11 cellular contexts compared by ENCODE assay signal in genomic region chr4:154421618-154422017, GRCh38.
A peak's percentile ranks its signal among the peaks of the same experiment; 100 is the strongest.
DNase-seq lines count a peak whose midpoint lies in the region; ATAC-seq and TF ChIP-seq lines count a peak whose summit lies in the region.
"Had no signal": no experiment of that assay in that cellular context is flagged by ENCODE, and none has a peak within 500 bp of the region (broad histone marks: within the 10 kb centered on the region; RNA-seq: fewer than 3 reads in every experiment).

No MANE protein-coding gene starts in this region.

- CTCF ChIA-PET in activated B cell treated with CpG ODN at 0.5 μM for 24 hours (lab: Charles Lee): no interaction called here
- CTCF ChIA-PET in activated CD4-positive, alpha-beta memory T cell treated with anti-CD3 and anti-CD28 coated beads for 36 hours (lab: Charles Lee): no interaction called here

- TF ChIP-seq CTCF in activated B cell treated with CpG ODN at 0.5 μM for 24 hours (IDR thresholded peaks at IDR 0.05): no peak

- POLR2A ChIA-PET in activated B cell treated with CpG ODN at 0.5 μM for 24 hours (lab: Charles Lee): no interaction called here
- POLR2A ChIA-PET in activated CD4-positive, alpha-beta memory T cell treated with anti-CD3 and anti-CD28 coated beads for 36 hours (lab: Charles Lee): no interaction called here

- H3K9me3 Mint-ChIP-seq in activated B cell treated with CpG ODN at 0.5 μM for 24 hours: no peaks in the 10 kb centered on the region
- no peaks in the 10 kb centered on the region for H3K9me3 Mint-ChIP-seq in activated CD4-positive, alpha-beta memory T cell treated with anti-CD3 and anti-CD28 coated beads for 36 hours
- H3K9me3 Mint-ChIP-seq: activated naive CD4-positive, alpha-beta T cell treated with anti-CD3 and anti-CD28 coated beads, Interleukin-2, amount 50 U/mL, for 72 hours had no signal

- H3K4me1 Mint-ChIP-seq in activated B cell treated with CpG ODN at 0.5 μM for 24 hours: peaks cover 50% of the 10 kb centered on the region
- H3K4me1 Mint-ChIP-seq in activated CD4-positive, alpha-beta memory T cell treated with anti-CD3 and anti-CD28 coated beads for 36 hours (ENCODE audit: low read depth): peaks cover 5% of the 10 kb centered on the region

- peak overlapping the region; percentile 0 for H3K4me3 Mint-ChIP-seq in activated B cell treated with CpG ODN at 0.5 μM for 24 hours
- no peak overlapping the region for H3K4me3 Mint-ChIP-seq in activated CD4-positive, alpha-beta memory T cell treated with anti-CD3 and anti-CD28 coated beads for 36 hours

- no peaks in the 10 kb centered on the region for H3K27me3 Mint-ChIP-seq in activated B cell treated with CpG ODN at 0.5 μM for 24 hours
- H3K27me3 Mint-ChIP-seq in activated CD4-positive, alpha-beta memory T cell treated with anti-CD3 and anti-CD28 coated beads for 36 hours: peaks cover 27% of the 10 kb centered on the region

- H3K36me3 Mint-ChIP-seq in activated B cell treated with CpG ODN at 0.5 μM for 24 hours (ENCODE audit: low read depth): no peaks in the 10 kb centered on the region
- H3K36me3 Mint-ChIP-seq in activated CD4-positive, alpha-beta memory T cell treated with anti-CD3 and anti-CD28 coated beads for 36 hours: no peaks in the 10 kb centered on the region
- H3K36me3 Mint-ChIP-seq: activated naive CD4-positive, alpha-beta T cell treated with anti-CD3 and anti-CD28 coated beads, Interleukin-2, amount 50 U/mL, for 72 hours had no signal

- intact Hi-C loops in activated B cell treated with CpG ODN at 0.5 μM for 24 hours (cut with micrococcal nuclease): no loop called here
- intact Hi-C loops in activated CD4-positive, alpha-beta memory T cell treated with anti-CD3 and anti-CD28 coated beads for 36 hours (cut with micrococcal nuclease): no loop called here

- peak overlapping the region; percentile 14 for H3K27ac Mint-ChIP-seq in activated B cell treated with CpG ODN at 0.5 μM for 24 hours
- no peak overlapping the region for H3K27ac Mint-ChIP-seq in activated CD4-positive, alpha-beta memory T cell treated with anti-CD3 and anti-CD28 coated beads for 36 hours
- H3K27ac Mint-ChIP-seq: activated naive CD4-positive, alpha-beta T cell treated with anti-CD3 and anti-CD28 coated beads, Interleukin-2, amount 50 U/mL, for 72 hours had no signal

- peak; percentile 56 for ATAC-seq in GM18907 (IDR thresholded peaks at IDR 0.05; ENCODE audit: unreplicated experiment)
- peak; percentile 74 for ATAC-seq in GM21723 (IDR thresholded peaks at IDR 0.05; ENCODE audit: unreplicated experiment)
- ATAC-seq in HG03354 (IDR thresholded peaks at IDR 0.05; ENCODE audit: poor library complexity, severe bottlenecking, unreplicated experiment): peak; percentile 71
- ATAC-seq in activated B cell treated with CpG ODN at 0.5 μM for 24 hours (ENCODE audit: low read depth): no peak
- ATAC-seq: activated naive CD4-positive, alpha-beta T cell treated with anti-CD3 and anti-CD28 coated beads, Interleukin-2, amount 50 U/mL, for 72 hours had no signal

- no peak for DNase-seq in activated B cell treated with CpG ODN at 0.5 μM for 24 hours
- no peak for DNase-seq in activated gamma-delta T cell treated with Interleukin-2 at 50 U/mL for 16 hours
- DNase-seq in NCI-H2227 (lab: John Stamatoyannopoulos, UW; ENCODE audit: unreplicated experiment): no peak
- no peak for DNase-seq in activated CD4-positive, alpha-beta memory T cell treated with anti-CD3 and anti-CD28 coated beads for 36 hours
- no peak for DNase-seq in NCI-H2171 treated with DMSO at 0.1 percent for 48 hours (lab: John Stamatoyannopoulos, UW)
- DNase-seq: NCI-H2029 treated with DMSO at 0.1 percent for 48 hours, testis had no signal
